10 cellular contexts compared by ENCODE assay signal in genomic region chr11:117281159-117281558, GRCh38. TPM values are rescaled to one million over a fixed set of nuclear protein-coding genes. Genes with fewer than 3 reads are reported as not detected.
DNase-seq lines count a peak whose midpoint lies in the region; ATAC-seq, FAIRE-seq and TF ChIP-seq lines count a peak whose summit lies in the region.
"Had no signal": no experiment of that assay in that cellular context is flagged by ENCODE, and none has a peak within 500 bp of the region (broad histone marks: within the 10 kb centered on the region; RNA-seq: fewer than 3 reads in every experiment).

No MANE protein-coding gene starts in this region.

- no peak overlapping the region for H3K4me3 Mint-ChIP-seq in glutamatergic neuron (ENCODE audit: unreplicated experiment)
- no peak overlapping the region for H3K4me3 Mint-ChIP-seq in type B pancreatic cell
- H3K4me3 Mint-ChIP-seq: memory B cell had no signal

- H3K27ac Mint-ChIP-seq in glutamatergic neuron (ENCODE audit: unreplicated experiment) (no peak overlapping the region), type B pancreatic cell (no peak overlapping the region)
- H3K27ac Mint-ChIP-seq: memory B cell had no signal

- peaks cover 1% of the 10 kb centered on the region for H3K9me3 Mint-ChIP-seq in glutamatergic neuron (ENCODE audit: unreplicated experiment)
- H3K9me3 Mint-ChIP-seq in type B pancreatic cell, result no peaks in the 10 kb centered on the region
- H3K9me3 Mint-ChIP-seq: activated CD4-positive, alpha-beta T cell treated with anti-CD3 and anti-CD28 coated beads, Interleukin-2, amount 10 ng/mL, durations not matched to agents 7 days and 5 days; memory B cell had no signal

- TF ChIP-seq POLR2A in H54 (IDR thresholded peaks at IDR 0.05; ENCODE audit: low read depth, low read length), result no peak

- ATAC-seq in GM18873 (IDR thresholded peaks at IDR 0.05; ENCODE audit: low FRiP score, unreplicated experiment), result no peak

- H3K36me3 Mint-ChIP-seq in glutamatergic neuron (ENCODE audit: unreplicated experiment) (peaks cover 6% of the 10 kb centered on the region), type B pancreatic cell (peaks cover 25% of the 10 kb centered on the region)

- DNase-seq in A172 (ENCODE audit: low spot score), result peak; percentile 88
- peak; percentile 45 for DNase-seq in H54 (ENCODE audit: insufficient read length, low spot score)
- DNase-seq in astrocyte of the hippocampus (ENCODE audit: low read depth, low spot score), result peak; percentile 93
- peak; percentile 98 for DNase-seq in kidney glomerular epithelial cell (lab: John Stamatoyannopoulos, UW)
- DNase-seq in stimulated activated CD4-positive, alpha-beta T cell treated with anti-CD3 and anti-CD28 coated beads, Interleukin-4, amount 100 ng/mL, for 24 hours, result no peak
- DNase-seq in glutamatergic neuron, result no peak
- no peak for DNase-seq in type B pancreatic cell (ENCODE audit: extremely low spot score, unreplicated experiment)
- DNase-seq: activated CD4-positive, alpha-beta T cell treated with anti-CD3 and anti-CD28 coated beads, Interleukin-2, amount 10 ng/mL, durations not matched to agents 7 days and 5 days had no signal

- FAIRE-seq in H54 (lab: Jason Lieb, UNC), result peak; percentile 96

- H3K27me3 Mint-ChIP-seq in glutamatergic neuron (ENCODE audit: unreplicated experiment) (no peaks in the 10 kb centered on the region), type B pancreatic cell (no peaks in the 10 kb centered on the region)
- H3K27me3 Mint-ChIP-seq: activated CD4-positive, alpha-beta T cell treated with anti-CD3 and anti-CD28 coated beads, Interleukin-2, amount 10 ng/mL, durations not matched to agents 7 days and 5 days; memory B cell had no signal

- TF ChIP-seq CTCF in glutamatergic neuron (IDR thresholded peaks at IDR 0.05; ENCODE audit: partially characterized antibody, unreplicated experiment) (no peak), type B pancreatic cell (conservative IDR thresholded peaks at IDR 0.05) (no peak)

- no peaks in the 10 kb centered on the region for H3K4me1 Mint-ChIP-seq in glutamatergic neuron (ENCODE audit: low read depth, unreplicated experiment)
- H3K4me1 Mint-ChIP-seq in type B pancreatic cell (ENCODE audit: unreplicated experiment), result no peaks in the 10 kb centered on the region
- H3K4me1 Mint-ChIP-seq: memory B cell had no signal

RNA-seq across cellular contexts. Expression of gene BACE1-AS, which starts 10.0 kb away (rescaled TPM):
- total RNA-seq in A172 (2014; rRNA removed; shearing (Covaris generic)), result 1.2 and 3.2 TPM in 2 replicates
- total RNA-seq in glutamatergic neuron (ENCODE audit: unreplicated experiment) (18.1 TPM), type B pancreatic cell (ENCODE audit: low replicate concordance) (5.9 and 12.8 TPM in 2 replicates)

RNA-seq across cellular contexts. Expression of gene BACE1, which starts 34.9 kb away (rescaled TPM):
- 12.3 and 13.2 TPM in 2 replicates for total RNA-seq in A172 (2014; rRNA removed; shearing (Covaris generic))
- total RNA-seq in glutamatergic neuron (ENCODE audit: unreplicated experiment) (47.4 TPM), type B pancreatic cell (ENCODE audit: low replicate concordance) (26.2 and 37.4 TPM in 2 replicates)

RNA-seq across cellular contexts. Expression of gene CEP164, which starts 46.5 kb away (rescaled TPM):
- total RNA-seq in A172 (2014; rRNA removed; shearing (Covaris generic)), result 12.6 and 16.6 TPM in 2 replicates
- total RNA-seq in glutamatergic neuron (ENCODE audit: unreplicated experiment) (27.1 TPM), type B pancreatic cell (ENCODE audit: low replicate concordance) (28.0 and 42.1 TPM in 2 replicates)

RNA-seq across cellular contexts. Expression of gene RNF214, which starts 48.7 kb away (rescaled TPM):
- total RNA-seq in A172 (2014; rRNA removed; shearing (Covaris generic)), result 5.1 and 10.4 TPM in 2 replicates
- total RNA-seq in glutamatergic neuron (ENCODE audit: unreplicated experiment), result 43.0 TPM
- 29.0 and 34.7 TPM in 2 replicates for total RNA-seq in type B pancreatic cell (ENCODE audit: low replicate concordance)

RNA-seq across cellular contexts. Expression of gene PCSK7, which starts 49.3 kb away (rescaled TPM):
- 21.3 and 24.1 TPM in 2 replicates for total RNA-seq in A172 (2014; rRNA removed; shearing (Covaris generic))
- total RNA-seq in glutamatergic neuron (ENCODE audit: unreplicated experiment), result 109 TPM
- 54.6 and 61.1 TPM in 2 replicates for total RNA-seq in type B pancreatic cell (ENCODE audit: low replicate concordance)

Comparison
In these comparisons a context has a peak if more than half of its experiments do, and no peak if none do; other contexts are left out.
1. DNase-seq: peak in A172 (single experiment), H54 (single experiment), astrocyte of the hippocampus (single experiment) and kidney glomerular epithelial cell (single experiment); none in stimulated activated CD4-positive, alpha-beta T cell treated with anti-CD3 and anti-CD28 coated beads, Interleukin-4, amount 100 ng/mL, for 24 hours (single experiment), glutamatergic neuron (single experiment) and type B pancreatic cell (single experiment).